ENCODE assay signal across 1 cellular context in genomic region chr1:115807723-115808122, GRCh38.
TF ChIP-seq lines count a peak whose summit lies in the region.

No MANE protein-coding gene starts in this region.

TF ChIP-seq in GM12878, 131 proteins besides CTCF, POLR2A, EP300 and RAD21:
- TF ChIP-seq ZNF384 (IDR thresholded peaks at IDR 0.05; ENCODE audit: borderline replicate concordance, low read depth, low read length) (no peak), SMC3 (IDR thresholded peaks at IDR 0.05; ENCODE audit: borderline replicate concordance, low read length) (peak; percentile 79)
